In genomic region chr13:114282143-114282685, GRCh38 we compare ENCODE assay signal across 1 cellular context.
A peak's percentile ranks its signal among the peaks of the same experiment; 100 is the strongest.
TF ChIP-seq lines count a peak whose summit lies in the region.

No MANE protein-coding gene starts in this region.

TF ChIP-seq in HEK293, 187 proteins besides CTCF, POLR2A, EP300 and RAD21 (continued from another document):
- TF ChIP-seq REST (tag by site-specific recombination; IDR thresholded peaks at IDR 0.05): no peak
- TF ChIP-seq ZNF488 (tag by site-specific recombination; IDR thresholded peaks at IDR 0.05): no peak
- TF ChIP-seq ZNF266 (tag by site-specific recombination; IDR thresholded peaks at IDR 0.05; ENCODE audit: low read depth): no peak
- no peak for TF ChIP-seq PRDM4 (tag by site-specific recombination; IDR thresholded peaks at IDR 0.05)
- TF ChIP-seq GLIS2 (tag by site-specific recombination; IDR thresholded peaks at IDR 0.05): peak; percentile 76; the same call in 1 of the 2 replicates
- TF ChIP-seq ZNF391 (tag by site-specific recombination; IDR thresholded peaks at IDR 0.05; ENCODE audit: borderline replicate concordance, low read depth): no peak
- TF ChIP-seq ZFP41 (tag by site-specific recombination; IDR thresholded peaks at IDR 0.05; ENCODE audit: borderline replicate concordance): no peak
